ENCODE assay signal across 8 cellular contexts in genomic region chr12:68745904-68746571, GRCh38. TPM values are rescaled to one million over a fixed set of nuclear protein-coding genes. Genes with fewer than 3 reads are reported as not detected.
DNase-seq lines count a peak whose midpoint lies in the region; ATAC-seq and TF ChIP-seq lines count a peak whose summit lies in the region.

SLC35E3 (plus strand) TSS chr12:68746176; CDS start chr12:68746378, 202 bp downstream.

- H3K9me3 Mint-ChIP-seq in activated naive CD8-positive, alpha-beta T cell (ENCODE audit: low read depth) = no peaks in the 10 kb centered on the region
- H3K9me3 Mint-ChIP-seq in osteocyte (ENCODE audit: unreplicated experiment) = no peaks in the 10 kb centered on the region

- peak within 1 kb of the TSS; percentile 85 for H3K4me3 ChIP-seq in GM08714 (ENCODE audit: low read length)
- peak within 1 kb of the TSS; percentile 73 to 92 for H3K4me3 ChIP-seq in SK-N-SH (ENCODE audit: low read depth in 2 of 2, low read length in 1 of 2)
- peak within 1 kb of the TSS; percentile 84 for H3K4me3 ChIP-seq in thymus (ENCODE audit: low read length)

- H3K4me1 ChIP-seq in SK-N-SH (ENCODE audit: control insufficient read depth in 1 of 2, insufficient read depth in 2 of 2, low read depth in 1 of 2, low read length in 1 of 2) (peaks cover 4 to 12% of the 10 kb centered on the region in 2 experiments; a peak in 3 of 4 replicates), thymus (ENCODE audit: control insufficient read depth, insufficient read depth, low read length) (peaks cover 6% of the 10 kb centered on the region)

- TF ChIP-seq RAD21 in SK-N-SH (IDR thresholded peaks at IDR 0.05; ENCODE audit: low read length) = no peak

- peak within 1 kb of the TSS; percentile 75 for H3K9ac ChIP-seq in SK-N-SH

- peaks cover 25% of the 10 kb centered on the region for H3K79me2 ChIP-seq in SK-N-SH (ENCODE audit: insufficient read depth)

- no peak for TF ChIP-seq EP300 in SK-N-SH (IDR thresholded peaks at IDR 0.05; ENCODE audit: borderline replicate concordance in 1 of 2, low read depth in 1 of 2, low read length in 1 of 2)

- POLR2A ChIA-PET in SK-N-SH (lab: Yijun Ruan, JAX) = interaction anchor here (0.6 to 2.5 kb wide), 4 partner anchors 14 to 159 kb away, joined by 3 to 21 read pairs (median 4); partner anchors contain the start of gene MDM2

- H3K27ac Mint-ChIP-seq in activated naive CD8-positive, alpha-beta T cell = peak within 1 kb of the TSS; percentile 73
- peak within 1 kb of the TSS; percentile 88 for H3K27ac Mint-ChIP-seq in osteocyte (ENCODE audit: unreplicated experiment)

- peak; percentile 88 for DNase-seq in NCI-H1092 (lab: John Stamatoyannopoulos, UW)
- peak; percentile 96 for DNase-seq in SK-N-SH
- peak; percentile 98 for DNase-seq in Right ventricle myocardium inferior (ENCODE audit: missing footprints)
- peak; percentile 96 for DNase-seq in osteocyte (ENCODE audit: extremely low spot score, unreplicated experiment)

- H3K27ac ChIP-seq in SK-N-SH (ENCODE audit: low read depth in 2 of 2, low read length in 1 of 2) (peak within 1 kb of the TSS; percentile 66 to 91), thymus (ENCODE audit: low read depth) (peak within 1 kb of the TSS; percentile 67)

- peaks cover 49% of the 10 kb centered on the region for H3K4me1 Mint-ChIP-seq in activated naive CD8-positive, alpha-beta T cell (ENCODE audit: low read depth)
- H3K4me1 Mint-ChIP-seq in osteocyte (ENCODE audit: unreplicated experiment) = peaks cover 22% of the 10 kb centered on the region

- under 1% methylated on average over 39 of the region's 52 CpGs for WGBS in SK-N-SH (ENCODE audit: low lambda C conversion rate)
- WGBS in thymus = under 1% methylated on average over 52 of the region's 52 CpGs

- no peaks in the 10 kb centered on the region for H3K27me3 Mint-ChIP-seq in activated naive CD8-positive, alpha-beta T cell
- no peaks in the 10 kb centered on the region for H3K27me3 Mint-ChIP-seq in osteocyte (ENCODE audit: unreplicated experiment)

- peak within 1 kb of the TSS; percentile 75 for H3K4me2 ChIP-seq in SK-N-SH

- H2AFZ ChIP-seq in SK-N-SH (ENCODE audit: low read depth) = peak within 1 kb of the TSS; percentile 99

- H3K36me3 Mint-ChIP-seq in activated naive CD8-positive, alpha-beta T cell = peaks cover 9% of the 10 kb centered on the region
- H3K36me3 Mint-ChIP-seq in osteocyte (ENCODE audit: unreplicated experiment) = peaks cover 5% of the 10 kb centered on the region

- H3K9me3 ChIP-seq in SK-N-SH (no peaks in the 10 kb centered on the region), thymus (ENCODE audit: control insufficient read depth) (no peaks in the 10 kb centered on the region)

- CTCF ChIA-PET in SK-N-SH (lab: Yijun Ruan, JAX) = interaction anchor here (1.2 kb wide), 1 partner anchor 63 kb away, joined by 3 read pairs; no protein-coding TSS in a partner anchor

- ATAC-seq in HG02588 (IDR thresholded peaks at IDR 0.05; ENCODE audit: unreplicated experiment) (peak; percentile 96), Right ventricle myocardium inferior (peak; percentile 100)

- H3K9me2 ChIP-seq in SK-N-SH = no peaks in the 10 kb centered on the region

- peaks cover 7 to 23% of the 10 kb centered on the region in 2 experiments for H3K36me3 ChIP-seq in SK-N-SH (replicated peaks in 1 of 2; ENCODE audit: control insufficient read depth in 1 of 2, insufficient read depth in 2 of 2, low read length in 1 of 2)
- peaks cover 14% of the 10 kb centered on the region for H3K36me3 ChIP-seq in thymus (ENCODE audit: control insufficient read depth, insufficient read depth)

- TF ChIP-seq CTCF in SK-N-SH (IDR thresholded peaks at IDR 0.05) (no peak), osteocyte (IDR thresholded peaks at IDR 0.05) (no peak)

- no peaks in the 10 kb centered on the region for H3K27me3 ChIP-seq in SK-N-SH (ENCODE audit: insufficient read depth)
- H3K27me3 ChIP-seq in thymus (ENCODE audit: control insufficient read depth, insufficient read depth) = no peaks in the 10 kb centered on the region

- H3K4me3 Mint-ChIP-seq in activated naive CD8-positive, alpha-beta T cell = peak within 1 kb of the TSS; percentile 89
- peak within 1 kb of the TSS; percentile 99 for H3K4me3 Mint-ChIP-seq in osteocyte (ENCODE audit: unreplicated experiment)

- intact Hi-C loops in Right ventricle myocardium inferior (cut with DNase I) = loop anchor here (1.0 to 2.0 kb wide), 2 partner anchors 59 to 62 kb away; partner anchors contain the start of genes MDM2 and NUP107

- H4K20me1 ChIP-seq in SK-N-SH (ENCODE audit: insufficient read depth) = no peaks in the 10 kb centered on the region

- H3F3A ChIP-seq in SK-N-SH (replicated peaks; ENCODE audit: insufficient read depth) = peaks cover 18% of the 10 kb centered on the region

TF ChIP-seq in SK-N-SH, 30 proteins besides CTCF, POLR2A, EP300 and RAD21:
- TF ChIP-seq POLR2AphosphoS5 (IDR thresholded peaks at IDR 0.05; ENCODE audit: low read depth, low read length) = peak; percentile 90
- no peak for TF ChIP-seq EZH2phosphoT487 (IDR thresholded peaks at IDR 0.05; ENCODE audit: borderline replicate concordance, low read depth)
- peak; percentile 86 for TF ChIP-seq USF2 (IDR thresholded peaks at IDR 0.05; ENCODE audit: borderline replicate concordance, low read depth, low read length)
- no peak for TF ChIP-seq FOXM1 (IDR thresholded peaks at IDR 0.05; ENCODE audit: low read depth)
- TF ChIP-seq YY1 (IDR thresholded peaks at IDR 0.05; ENCODE audit: low read depth) = 0 out of 2 replicates have a peak, but pooled peaks have one; percentile 49
- peak; percentile 97 for TF ChIP-seq USF1 (IDR thresholded peaks at IDR 0.05; ENCODE audit: borderline replicate concordance, low read depth)
- TF ChIP-seq TAF1 (IDR thresholded peaks at IDR 0.05; ENCODE audit: borderline replicate concordance, low read depth, low read length) = peak; percentile 66
- peak; percentile 90 for TF ChIP-seq NRF1 (IDR thresholded peaks at IDR 0.05; ENCODE audit: low read depth, low read length)
- TF ChIP-seq MXI1 (IDR thresholded peaks at IDR 0.05; ENCODE audit: low read depth, low read length) = peak; percentile 94
- peak; percentile 88 for TF ChIP-seq MAX (IDR thresholded peaks at IDR 0.05; ENCODE audit: low read depth)
- peak; percentile 84 for TF ChIP-seq GABPA (IDR thresholded peaks at IDR 0.05; ENCODE audit: low read depth)
- TF ChIP-seq IRF3 (IDR thresholded peaks at IDR 0.05; ENCODE audit: low read depth, low read length) = no peak
- TF ChIP-seq FOSL2 (IDR thresholded peaks at IDR 0.05; ENCODE audit: borderline replicate concordance, low read depth) = no peak
- TF ChIP-seq SIN3A (IDR thresholded peaks at IDR 0.05; ENCODE audit: borderline replicate concordance, low read depth, low read length) = 0 out of 2 replicates have a peak, but pooled peaks have one; percentile 53
- peak; percentile 56; the same call in 1 of the 2 replicates for TF ChIP-seq ELF1 (IDR thresholded peaks at IDR 0.05)

RNA-seq across cellular contexts. Expression of gene SLC35E3, which starts in this region (rescaled TPM):
- polyA plus RNA-seq in SK-N-SH (2012; rRNA removed) (5.7 and 6.8 TPM in 2 replicates), thymus (8.8 TPM)
- 5.6 and 6.7 TPM in 2 replicates for polyA plus RNA-seq in SK-N-SH (2012; cell fraction: cytosol; rRNA removed)
- polyA plus RNA-seq in SK-N-SH (2012; cell fraction: nucleus; rRNA removed) = 7.9 and 9.8 TPM in 2 replicates
- total RNA-seq in Right ventricle myocardium inferior (4.2 TPM), osteocyte (9.5 and 16.2 TPM in 2 replicates)

Comparison
In these comparisons a context has a peak if more than half of its experiments do, and no peak if none do; other contexts are left out.
1. Peak in every context shown above with its lines: DNase-seq, ATAC-seq, H3K4me3 ChIP-seq and H3K27ac ChIP-seq.